In genomic region chr5:168666356-168666755, GRCh38 we compare ENCODE assay signal across 32 cellular contexts.
"Had no signal": no experiment of that assay in that cellular context is flagged by ENCODE, and none has a peak within 500 bp of the region (broad histone marks: within the 10 kb centered on the region; RNA-seq: fewer than 3 reads in every experiment).

No MANE protein-coding gene starts in this region.

- H3K4me1 ChIP-seq: adrenal gland, body of pancreas, breast epithelium had no signal

- H3K27ac ChIP-seq: adrenal gland, body of pancreas, brain microvascular endothelial cell, breast epithelium, VCaP had no signal

- DNase-seq: activated B cell treated with CpG ODN at 0.5 μM for 24 hours; activated CD4-positive, alpha-beta memory T cell treated with anti-CD3 and anti-CD28 coated beads for 36 hours; activated CD4-positive, alpha-beta T cell treated with anti-CD3 and anti-CD28 coated beads for 4 hours; activated CD4-positive, alpha-beta T cell treated with anti-CD3 and anti-CD28 coated beads, Interleukin-2, amount 10 ng/mL, durations not matched to agents 24 days and 14 days; activated CD4-positive, alpha-beta T cell treated with anti-CD3 and anti-CD28 coated beads, Interleukin-2, amount 50 U/mL, for 1 hour; activated CD4-positive, alpha-beta T cell treated with anti-CD3 and anti-CD28 coated beads, Interleukin-2, amount 50 U/mL, for 4 hours; activated CD4-positive, CD25-positive, alpha-beta regulatory T cell treated with anti-CD3 and anti-CD28 coated beads, Interleukin-2, amount 50 U/mL, for 72 hours; activated CD8-positive, alpha-beta memory T cell treated with anti-CD3 and anti-CD28 coated beads, Interleukin-2, amount 50 U/mL, for 4 hours; activated CD8-positive, alpha-beta T cell treated with anti-CD3 and anti-CD28 coated beads for 36 hours; activated gamma-delta T cell treated with Interleukin-2 at 50 U/mL for 16 hours; activated naive CD4-positive, alpha-beta T cell; activated naive CD4-positive, alpha-beta T cell treated with anti-CD3 and anti-CD28 coated beads for 36 hours; activated naive CD4-positive, alpha-beta T cell treated with anti-CD3 and anti-CD28 coated beads, Interleukin-2, amount 50 U/mL, for 16 hours; activated naive CD8-positive, alpha-beta T cell treated with anti-CD3 and anti-CD28 coated beads for 36 hours; activated T-cell treated with anti-CD3 and anti-CD28 coated beads for 4 hours; activated T-cell treated with anti-CD3 and anti-CD28 coated beads, Interleukin-2, amount 50 U/mL, for 1 hour; activated T-cell treated with anti-CD3 and anti-CD28 coated beads, Interleukin-2, amount 50 U/mL, for 4 hours; activated T-cell treated with anti-CD3 and anti-CD28 coated beads, Interleukin-2, amount 50 U/mL, for 72 hours; adrenal gland; amniotic stem cell; aorta; body of pancreas; brain microvascular endothelial cell; caudate nucleus; SW 1271; T-helper 1 cell; T-helper 2 cell; T-helper 9 cell had no signal

- H3K4me3 ChIP-seq: adrenal gland, body of pancreas, breast epithelium had no signal

- ATAC-seq: activated CD8-positive, alpha-beta T cell treated with anti-CD3 and anti-CD28 coated beads for 36 hours; activated naive CD4-positive, alpha-beta T cell treated with anti-CD3 and anti-CD28 coated beads, Interleukin-2, amount 50 U/mL, for 72 hours; activated T-cell treated with anti-CD3 and anti-CD28 coated beads, Interleukin-2, amount 50 U/mL, for 4 hours; activated T-cell treated with anti-CD3 and anti-CD28 coated beads, Interleukin-2, amount 50 U/mL, for 72 hours; activated T-helper 17 cell treated with anti-CD3 and anti-CD28 coated beads, Interleukin-2, amount 50 U/mL, for 72 hours; body of pancreas had no signal

- H3K9me3 ChIP-seq: adrenal gland, body of pancreas, breast epithelium had no signal

- H3K27me3 ChIP-seq: adrenal gland, body of pancreas, brain microvascular endothelial cell, breast epithelium had no signal

- H3K36me3 ChIP-seq: brain microvascular endothelial cell, breast epithelium had no signal
